In the genomic region with DNA sequence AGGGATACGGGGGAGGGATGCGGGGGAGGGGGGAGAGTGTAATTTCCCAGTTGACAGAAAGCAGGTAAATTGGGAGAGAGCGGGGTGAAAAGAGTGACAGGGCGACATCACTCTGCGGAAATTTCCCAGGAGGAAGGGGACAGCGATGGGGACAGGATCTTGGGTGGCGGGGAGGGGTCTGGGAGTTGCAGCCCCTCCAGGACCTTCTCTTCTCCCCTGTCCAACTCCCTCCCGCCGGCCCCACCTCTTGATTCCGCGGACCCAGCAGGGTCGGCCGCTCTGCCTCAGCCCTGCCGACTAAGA, we compare ENCODE assay signal across 8 cellular contexts.
DNase-seq lines count a peak whose midpoint lies in the region; ATAC-seq, FAIRE-seq and TF ChIP-seq lines count a peak whose summit lies in the region.

No MANE protein-coding gene starts in this region.

- POLR2A ChIA-PET in A549 (lab: Yijun Ruan, JAX), result interaction anchor here (2.1 to 2.4 kb wide), 2 partner anchors 30 to 116 kb away, joined by 4 to 10 read pairs; no protein-coding TSS in a partner anchor

- DNase-seq in A549 (ENCODE audit: low read depth in 1 of 2, low spot score in 1 of 2) (no peak), cardiac fibroblast (ENCODE audit: low read depth in 2 of 2) (no peak), GM19239 (ENCODE audit: insufficient read length, low spot score) (no peak), NCI-H524 treated with DMSO at 0.1 percent for 48 hours (lab: John Stamatoyannopoulos, UW) (no peak)

- H3K9ac ChIP-seq in HUES6 (ENCODE audit: low read length), result peak overlapping the region; percentile 36

- H3K36me3 ChIP-seq in HUES6 (ENCODE audit: control insufficient read depth, insufficient read depth, low read length), result no peaks in the 10 kb centered on the region
- H3K36me3 ChIP-seq in muscle layer of duodenum (ENCODE audit: control insufficient read depth in 1 of 2, insufficient read depth in 2 of 2, low read length in 2 of 2), result no peaks in the 10 kb centered on the region

- H3K27ac ChIP-seq in A549, result peak overlapping the region; percentile 93 to 96
- no peak overlapping the region for H3K27ac ChIP-seq in HUES6 (ENCODE audit: low read depth, low read length)
- H3K27ac ChIP-seq in muscle layer of duodenum (ENCODE audit: low read length), result no peak overlapping the region

- H3K4me1 ChIP-seq in A549, result peaks cover 13% of the 10 kb centered on the region; the same call in 1 of the 3 replicates
- H3K4me1 ChIP-seq in HUES6 (ENCODE audit: control insufficient read depth, insufficient read depth, low read length), result peaks cover 12% of the 10 kb centered on the region; the same call in 1 of the 2 replicates
- peaks cover 0 to 17% of the 10 kb centered on the region in 2 donors for H3K4me1 ChIP-seq in muscle layer of duodenum (ENCODE audit: control insufficient read depth in 1 of 2, insufficient read depth in 2 of 2, low read length in 2 of 2)

- TF ChIP-seq POLR2A in A549 (IDR thresholded peaks at IDR 0.05; ENCODE audit: low read length), result no peak

- peak overlapping the region; percentile 87 for H3K4me3 ChIP-seq in A549
- H3K4me3 ChIP-seq in HUES6 (ENCODE audit: low read depth, low read length), result peak overlapping the region; percentile 74
- H3K4me3 ChIP-seq in cardiac fibroblast (replicated peaks in 1 of 2; ENCODE audit: low read depth in 2 of 2, low read length in 2 of 2), result peak overlapping the region; percentile 59 to 79
- peak overlapping the region; percentile 31 to 81 for H3K4me3 ChIP-seq in muscle layer of duodenum (ENCODE audit: low read depth in 1 of 2, low read length in 2 of 2)

- FAIRE-seq in A549 (lab: Jason Lieb, UNC) (no peak), GM19239 (lab: Jason Lieb, UNC) (no peak)

- WGBS in A549 (ENCODE audit: missing lambda C conversion rate), result 0% methylated on average over 1 of the region's 14 CpGs

- no peak for TF ChIP-seq RAD21 in A549 (conservative IDR thresholded peaks at IDR 0.05 in 1 of 2, IDR thresholded peaks at IDR 0.05 in 1 of 2)

- H3K9me3 ChIP-seq in A549 (no peaks in the 10 kb centered on the region), HUES6 (ENCODE audit: control insufficient read depth, insufficient read depth, low read depth, low read length) (no peaks in the 10 kb centered on the region), muscle layer of duodenum (ENCODE audit: control insufficient read depth in 1 of 2, low read length in 2 of 2) (no peaks in the 10 kb centered on the region)

- H3K27me3 ChIP-seq in HUES6 (ENCODE audit: control insufficient read depth, insufficient read depth, low read length) (peaks cover 38% of the 10 kb centered on the region), muscle layer of duodenum (ENCODE audit: low read depth, low read length) (no peaks in the 10 kb centered on the region)

- no peak for TF ChIP-seq EP300 in A549 (IDR thresholded peaks at IDR 0.05)

- ATAC-seq in A549, result no peak
- ATAC-seq in GM18873 (IDR thresholded peaks at IDR 0.05; ENCODE audit: low FRiP score, unreplicated experiment), result no peak
- no peak for ATAC-seq in HG03432 (IDR thresholded peaks at IDR 0.05; ENCODE audit: unreplicated experiment)

- TF ChIP-seq CTCF in A549 (IDR thresholded peaks at IDR 0.05) (no peak), cardiac fibroblast (IDR thresholded peaks at IDR 0.05; ENCODE audit: low read depth, low read length) (no peak)

- CTCF ChIA-PET in A549 (lab: Yijun Ruan, JAX), result interaction anchor here (1.9 kb wide), 1 partner anchor 29 kb away, joined by 7 read pairs; no protein-coding TSS in a partner anchor

- H3K4me2 ChIP-seq in A549, result peak overlapping the region; percentile 91

TF ChIP-seq in A549, 52 proteins besides CTCF, POLR2A, EP300 and RAD21:
- no peak for TF ChIP-seq FOSB (CRISPR knock-in tag; IDR thresholded peaks at IDR 0.05)
- TF ChIP-seq HOXA7 (CRISPR knock-in tag; IDR thresholded peaks at IDR 0.05), result no peak
- no peak for TF ChIP-seq RARB (CRISPR knock-in tag; IDR thresholded peaks at IDR 0.05)
- TF ChIP-seq TP53 (CRISPR knock-in tag; IDR thresholded peaks at IDR 0.05), result no peak
- TF ChIP-seq EHF (CRISPR knock-in tag; IDR thresholded peaks at IDR 0.05), result no peak
- TF ChIP-seq EHMT2 (IDR thresholded peaks at IDR 0.05; ENCODE audit: low read depth), result no peak
- no peak for TF ChIP-seq BHLHE40 (IDR thresholded peaks at IDR 0.05; ENCODE audit: low read depth, low read length)
- TF ChIP-seq ZFP36 (IDR thresholded peaks at IDR 0.05; ENCODE audit: borderline replicate concordance, partially characterized antibody), result no peak
- TF ChIP-seq CEBPB (IDR thresholded peaks at IDR 0.05), result no peak
- TF ChIP-seq FOXS1 (CRISPR knock-in tag; IDR thresholded peaks at IDR 0.05), result no peak
- no peak for TF ChIP-seq KDM1A (IDR thresholded peaks at IDR 0.05; ENCODE audit: low read depth)
- TF ChIP-seq, protein P1, sequence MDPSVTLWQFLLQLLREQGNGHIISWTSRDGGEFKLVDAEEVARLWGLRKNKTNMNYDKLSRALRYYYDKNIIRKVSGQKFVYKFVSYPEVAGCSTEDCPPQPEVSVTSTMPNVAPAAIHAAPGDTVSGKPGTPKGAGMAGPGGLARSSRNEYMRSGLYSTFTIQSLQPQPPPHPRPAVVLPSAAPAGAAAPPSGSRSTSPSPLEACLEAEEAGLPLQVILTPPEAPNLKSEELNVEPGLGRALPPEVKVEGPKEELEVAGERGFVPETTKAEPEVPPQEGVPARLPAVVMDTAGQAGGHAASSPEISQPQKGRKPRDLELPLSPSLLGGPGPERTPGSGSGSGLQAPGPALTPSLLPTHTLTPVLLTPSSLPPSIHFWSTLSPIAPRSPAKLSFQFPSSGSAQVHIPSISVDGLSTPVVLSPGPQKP (IDR thresholded peaks at IDR 0.05; ENCODE audit: low read depth, low read length), result no peak
- no peak for TF ChIP-seq RNF2 (IDR thresholded peaks at IDR 0.05; ENCODE audit: borderline replicate concordance, low read depth)
- TF ChIP-seq MYC (IDR thresholded peaks at IDR 0.05; ENCODE audit: borderline replicate concordance, low read length), result no peak
- no peak for TF ChIP-seq PHF8 (IDR thresholded peaks at IDR 0.05; ENCODE audit: borderline replicate concordance, low read depth)
TF ChIP-seq in A549: peak in this region for 0.

Comparison
In these comparisons a context has a peak if more than half of its experiments do, and no peak if none do; other contexts are left out.
1. H3K27ac ChIP-seq: peak in A549 (2 of 2); none in HUES6 (single experiment) and muscle layer of duodenum (single experiment).
2. Peak in every context shown above with its lines, with median percentiles within 50 percentile points of each other: H3K4me3 ChIP-seq.